8 cellular contexts compared by ENCODE assay signal in genomic region chr1:15951341-15952153, GRCh38. TPM values are rescaled to one million over a fixed set of nuclear protein-coding genes. Genes with fewer than 3 reads are reported as not detected.
A peak's percentile ranks its signal among the peaks of the same experiment; 100 is the strongest.
DNase-seq lines count a peak whose midpoint lies in the region; ATAC-seq and TF ChIP-seq lines count a peak whose summit lies in the region.

No MANE protein-coding gene starts in this region.

- peak overlapping the region in 5 of 10 donors; percentile 10 to 65 (median 43) for H3K4me3 Mint-ChIP-seq in naive thymus-derived CD8-positive, alpha-beta T cell

- TF ChIP-seq CTCF in left ventricle myocardium inferior (IDR thresholded peaks at IDR 0.05; ENCODE audit: borderline replicate concordance), result no peak
- no peak for TF ChIP-seq CTCF in ascending aorta (IDR thresholded peaks at IDR 0.05)
- TF ChIP-seq CTCF in vagina (IDR thresholded peaks at IDR 0.05), result no peak

- no peak overlapping the region for H3K4me3 ChIP-seq in left ventricle myocardium inferior
- H3K4me3 ChIP-seq in ascending aorta, result peak overlapping the region in 1 of 2 donors; percentile 7
- no peak overlapping the region for H3K4me3 ChIP-seq in vagina
- no peak overlapping the region for H3K4me3 ChIP-seq in aorta (ENCODE audit: low read length in 2 of 2)

- ATAC-seq in Right ventricle myocardium superior (ENCODE audit: poor library complexity), result no peak
- no peak for ATAC-seq in naive thymus-derived CD8-positive, alpha-beta T cell
- no peak for ATAC-seq in GM18858 (IDR thresholded peaks at IDR 0.05; ENCODE audit: unreplicated experiment)
- ATAC-seq in HG02759 (IDR thresholded peaks at IDR 0.05; ENCODE audit: unreplicated experiment), result no peak
- ATAC-seq in aorta (ENCODE audit: low FRiP score), result no peak

- no peak for TF ChIP-seq POLR2A in vagina (IDR thresholded peaks at IDR 0.05)

- H3K9me3 ChIP-seq in left ventricle myocardium inferior (replicated peaks) (no peaks in the 10 kb centered on the region), ascending aorta (no peaks in the 10 kb centered on the region), vagina (no peaks in the 10 kb centered on the region), aorta (ENCODE audit: control insufficient read depth, low read length) (no peaks in the 10 kb centered on the region)

- H3K27me3 ChIP-seq in left ventricle myocardium inferior (ENCODE audit: low read depth) (no peaks in the 10 kb centered on the region), ascending aorta (no peaks in the 10 kb centered on the region), vagina (no peaks in the 10 kb centered on the region), aorta (ENCODE audit: control insufficient read depth in 1 of 2, insufficient read depth in 2 of 2, low read length in 1 of 2) (no peaks in the 10 kb centered on the region)

- DNase-seq in left ventricle myocardium inferior (no peak), Right ventricle myocardium superior (no peak), ascending aorta (ENCODE audit: low spot score in 2 of 2) (no peak), vagina (ENCODE audit: extremely low spot score in 2 of 2) (no peak), aorta (no peak)
- peak in 1 of 10 donors; percentile 61 for DNase-seq in naive thymus-derived CD8-positive, alpha-beta T cell

- peaks cover 0 to 29% (median 3%) of the 10 kb centered on the region in 3 donors for H3K36me3 Mint-ChIP-seq in naive thymus-derived CD8-positive, alpha-beta T cell

- H3K4me1 ChIP-seq in left ventricle myocardium inferior (peaks cover 81% of the 10 kb centered on the region), ascending aorta (peaks cover 57 to 66% of the 10 kb centered on the region in 2 donors), vagina (peaks cover 77% of the 10 kb centered on the region), aorta (ENCODE audit: control insufficient read depth in 1 of 2, insufficient read depth in 2 of 2, low read length in 2 of 2) (peaks cover 0 to 6% of the 10 kb centered on the region in 2 donors)

- H3K27ac Mint-ChIP-seq in naive thymus-derived CD8-positive, alpha-beta T cell, result peak overlapping the region; percentile 40 to 95 (median 91)

- peaks cover 15% of the 10 kb centered on the region for H3K36me3 ChIP-seq in left ventricle myocardium inferior
- H3K36me3 ChIP-seq in ascending aorta, result peaks cover 10 to 17% of the 10 kb centered on the region in 2 donors
- H3K36me3 ChIP-seq in vagina, result peaks cover 0 to 16% of the 10 kb centered on the region in 2 donors
- H3K36me3 ChIP-seq in aorta (ENCODE audit: control insufficient read depth in 1 of 2, insufficient read depth in 2 of 2, low read length in 1 of 2), result no peaks in the 10 kb centered on the region

- no peaks in the 10 kb centered on the region for H3K27me3 Mint-ChIP-seq in naive thymus-derived CD8-positive, alpha-beta T cell

- intact Hi-C loops in left ventricle myocardium inferior (cut with micrococcal nuclease), result no loop called here
- intact Hi-C loops in Right ventricle myocardium superior (cut with DNase I), result no loop called here
- intact Hi-C loops in ascending aorta (cut with DNase I), result loop anchor here (2.0 to 5.0 kb wide), 2 partner anchors 25 to 64 kb away; partner anchors contain the start of gene ZBTB17
- intact Hi-C loops in vagina (cut with DNase I), result no loop called here
- intact Hi-C loops in aorta (cut with DNase I), result loop anchor here in 1 of 2 donors (5.0 kb wide), 1 partner anchor 149 kb away; no protein-coding TSS in a partner anchor

- H3K27ac ChIP-seq in left ventricle myocardium inferior (replicated peaks), result peak overlapping the region; percentile 89
- H3K27ac ChIP-seq in ascending aorta, result peak overlapping the region; percentile 96 to 98
- H3K27ac ChIP-seq in vagina, result peak overlapping the region; percentile 96
- peak overlapping the region in 1 of 2 donors; percentile 30 for H3K27ac ChIP-seq in aorta (ENCODE audit: low read depth in 1 of 2, low read length in 2 of 2)

- POLR2A ChIA-PET in naive thymus-derived CD8-positive, alpha-beta T cell (lab: Charles Lee), result no interaction called here

- 46 to 50% methylated on average over 23 of the region's 23 CpGs for WGBS in aorta, 2 donors

- peaks cover 35 to 86% (median 73%) of the 10 kb centered on the region in 4 donors for H3K4me1 Mint-ChIP-seq in naive thymus-derived CD8-positive, alpha-beta T cell

- no peaks in the 10 kb centered on the region for H3K9me3 Mint-ChIP-seq in naive thymus-derived CD8-positive, alpha-beta T cell

RNA-seq across cellular contexts. Expression of gene ZBTB17, which starts 24.4 kb away (rescaled TPM):
- 24.7 TPM for total RNA-seq in left ventricle myocardium inferior
- total RNA-seq in Right ventricle myocardium superior, result 21.2 TPM
- 155 TPM for total RNA-seq in ascending aorta
- total RNA-seq in naive thymus-derived CD8-positive, alpha-beta T cell, result 10 to 100 TPM; 49.3 to 58.1 TPM
- polyA plus RNA-seq in naive thymus-derived CD8-positive, alpha-beta T cell, result 10 to 100 TPM; 10.2 to 23.3 (median 11.1) TPM
- 38.5 TPM for total RNA-seq in vagina
- 10 to 100 TPM; 42.3 to 55.5 TPM for total RNA-seq in aorta
- 100 to 1,000 TPM in 1 of 2 donors, 10 to 100 TPM in 1; 15.0 to 134 TPM for polyA plus RNA-seq in aorta

RNA-seq across cellular contexts. Expression of gene SRARP, which starts 52.5 kb away (rescaled TPM):
- total RNA-seq in left ventricle myocardium inferior, result 1.0 TPM
- total RNA-seq in Right ventricle myocardium superior, result 0.59 TPM
- total RNA-seq in ascending aorta, result not detected
- not detected for total RNA-seq in naive thymus-derived CD8-positive, alpha-beta T cell
- not detected for polyA plus RNA-seq in naive thymus-derived CD8-positive, alpha-beta T cell
- not detected for total RNA-seq in vagina
- total RNA-seq in aorta, result not detected
- not detected for polyA plus RNA-seq in aorta
